ENCODE assay signal across 8 cellular contexts in the genomic region with DNA sequence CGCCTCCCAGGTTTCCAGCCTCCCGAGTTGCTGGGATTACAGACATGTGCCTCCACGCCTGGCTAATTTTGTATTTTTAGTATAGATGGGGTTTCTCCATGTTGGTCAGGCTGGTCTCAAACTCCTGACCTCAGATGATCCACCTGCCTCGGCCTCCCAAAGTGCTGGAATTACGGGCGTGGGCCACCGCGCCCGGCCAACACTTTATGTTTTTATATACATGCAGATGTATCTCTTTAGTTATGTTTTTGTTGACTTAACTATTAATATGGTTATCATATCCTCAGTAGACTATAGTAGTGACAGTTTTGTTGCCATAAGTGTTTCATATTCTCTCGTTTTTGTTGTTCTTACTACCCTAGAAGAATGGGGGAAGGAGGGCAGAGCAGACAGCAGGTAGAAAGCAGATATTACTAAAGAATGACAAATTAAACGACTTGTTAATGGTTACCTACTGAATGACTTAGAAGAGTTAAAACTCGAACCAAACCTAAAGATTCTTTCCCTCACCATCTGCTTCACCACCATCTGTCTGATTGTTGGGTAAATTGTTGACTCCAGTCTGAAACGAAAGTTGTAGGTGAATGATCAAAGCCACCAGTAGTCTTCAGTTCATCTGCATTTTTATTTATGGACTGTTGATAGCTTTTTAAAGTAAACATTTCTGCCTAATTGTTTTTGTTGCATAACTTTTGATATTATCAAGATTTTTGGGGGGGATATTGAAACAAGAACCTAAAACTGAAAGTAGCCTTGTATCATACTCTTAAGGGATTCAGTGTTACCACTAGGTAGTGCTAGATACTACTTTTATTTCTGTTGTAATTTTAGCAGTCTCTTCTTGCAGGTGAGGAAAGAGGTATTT.
A peak's percentile ranks its signal among the peaks of the same experiment; 100 is the strongest.
DNase-seq lines count a peak whose midpoint lies in the region; ATAC-seq, FAIRE-seq and TF ChIP-seq lines count a peak whose summit lies in the region.

No MANE protein-coding gene starts in this region.

- DNase-seq in AG20443 (ENCODE audit: low spot score) (peak; percentile 24), GM12891 (ENCODE audit: insufficient read length, low spot score) (no peak), Kasumi-1 (lab: John Stamatoyannopoulos, UW) (peak; percentile 45 to 65), WERI-Rb-1 (no peak), germinal center (ENCODE audit: low spot score) (peak; percentile 28), MG63 (no peak)
- DNase-seq in stimulated activated naive B cell treated with anti-CD40 and anti-IgM and Interleukin-4, amounts not matched to agents 10 μg/mL and 1 μg/mL and 100 μg/mL, for 72 hours = no peak

- FAIRE-seq in GM12891 (lab: Jason Lieb, UNC) = peak; percentile 82

- ATAC-seq in stimulated activated naive B cell treated with anti-CD40 and anti-IgM and Interleukin-4, amounts not matched to agents 10 μg/mL and 1 μg/mL and 100 μg/mL, for 72 hours (replicated peaks) = peak; percentile 65 to 77
- no peak for ATAC-seq in HG02588 (IDR thresholded peaks at IDR 0.05; ENCODE audit: unreplicated experiment)

- H3K27me3 ChIP-seq in WERI-Rb-1 (ENCODE audit: insufficient read depth, low read depth, severe bottlenecking) (no peaks in the 10 kb centered on the region), MG63 (no peaks in the 10 kb centered on the region)

- peaks cover 8 to 25% of the 10 kb centered on the region in 2 donors for H3K36me3 Mint-ChIP-seq in stimulated activated naive B cell treated with anti-CD40 and anti-IgM and Interleukin-4, amounts not matched to agents 10 μg/mL and 1 μg/mL and 100 μg/mL, for 72 hours

- H3K27me3 Mint-ChIP-seq in stimulated activated naive B cell treated with anti-CD40 and anti-IgM and Interleukin-4, amounts not matched to agents 10 μg/mL and 1 μg/mL and 100 μg/mL, for 72 hours = no peaks in the 10 kb centered on the region

- peak overlapping the region; percentile 33 for H3K27ac Mint-ChIP-seq in stimulated activated naive B cell treated with anti-CD40 and anti-IgM and Interleukin-4, amounts not matched to agents 10 μg/mL and 1 μg/mL and 100 μg/mL, for 72 hours

- TF ChIP-seq CTCF in WERI-Rb-1 (IDR thresholded peaks at IDR 0.05; ENCODE audit: low read depth, low read length) = peak; percentile 17; the same call in 1 of the 2 replicates

- H3K4me1 Mint-ChIP-seq in stimulated activated naive B cell treated with anti-CD40 and anti-IgM and Interleukin-4, amounts not matched to agents 10 μg/mL and 1 μg/mL and 100 μg/mL, for 72 hours = peaks cover 5 to 6% of the 10 kb centered on the region in 2 donors

- H3K27ac ChIP-seq in WERI-Rb-1 = no peak overlapping the region

- H3K9me3 ChIP-seq in WERI-Rb-1 (ENCODE audit: severe bottlenecking) (no peaks in the 10 kb centered on the region), MG63 (no peaks in the 10 kb centered on the region)

- H3K4me3 ChIP-seq in WERI-Rb-1 (ENCODE audit: low read depth, low read length) (no peak overlapping the region), MG63 (no peak overlapping the region)

- H3K4me3 Mint-ChIP-seq in stimulated activated naive B cell treated with anti-CD40 and anti-IgM and Interleukin-4, amounts not matched to agents 10 μg/mL and 1 μg/mL and 100 μg/mL, for 72 hours = no peak overlapping the region

- no peak for TF ChIP-seq POLR2A in GM12891 (IDR thresholded peaks at IDR 0.05; ENCODE audit: low read depth, low read length)

- no peaks in the 10 kb centered on the region for H3K9me3 Mint-ChIP-seq in stimulated activated naive B cell treated with anti-CD40 and anti-IgM and Interleukin-4, amounts not matched to agents 10 μg/mL and 1 μg/mL and 100 μg/mL, for 72 hours

- H3K36me3 ChIP-seq in WERI-Rb-1 (peaks cover 38% of the 10 kb centered on the region), MG63 (peaks cover 49% of the 10 kb centered on the region)

TF ChIP-seq in GM12891, 5 proteins besides CTCF, POLR2A, EP300 and RAD21:
- TF ChIP-seq TAF1 (IDR thresholded peaks at IDR 0.05; ENCODE audit: low read depth, low read length) (no peak), SPI1 (IDR thresholded peaks at IDR 0.05; ENCODE audit: low read depth, low read length) (no peak), PAX5 (IDR thresholded peaks at IDR 0.05; ENCODE audit: insufficient read depth, low read length, severe bottlenecking) (no peak), POU2F2 (IDR thresholded peaks at IDR 0.05; ENCODE audit: low read depth, low read length) (no peak), POLR2AphosphoS5 (IDR thresholded peaks at IDR 0.05; ENCODE audit: low read depth, low read length) (no peak)

Comparison
In these comparisons a context has a peak if more than half of its experiments do, and no peak if none do; other contexts are left out.
1. DNase-seq: peak in AG20443 (single experiment), Kasumi-1 (2 of 2) and germinal center (single experiment); none in GM12891 (single experiment), WERI-Rb-1 (single experiment), stimulated activated naive B cell treated with anti-CD40 and anti-IgM and Interleukin-4, amounts not matched to agents 10 μg/mL and 1 μg/mL and 100 μg/mL, for 72 hours (single experiment) and MG63 (single experiment).